10 cellular contexts compared by ENCODE assay signal in the genomic region with DNA sequence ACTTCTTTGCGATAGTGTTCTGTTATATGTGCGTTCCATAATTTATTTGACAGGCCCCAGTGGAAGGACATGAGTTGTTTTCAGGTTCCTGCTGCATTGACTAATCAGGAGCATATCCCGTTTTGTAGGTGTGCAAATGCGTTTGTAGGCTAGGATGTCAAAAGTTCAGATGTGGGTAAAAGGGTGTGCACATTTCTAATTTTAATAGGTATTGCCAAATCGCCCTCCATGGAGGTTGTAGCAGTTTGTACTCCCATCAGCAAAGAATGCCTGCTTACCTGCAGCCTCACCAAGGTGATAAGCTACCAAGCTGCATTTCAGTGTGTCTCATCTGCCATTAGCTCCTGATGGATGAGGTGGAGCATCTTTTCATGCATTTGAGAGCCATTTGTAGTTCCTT. TPM values are rescaled to one million over a fixed set of nuclear protein-coding genes. Genes with fewer than 3 reads are reported as not detected.
DNase-seq lines count a peak whose midpoint lies in the region; ATAC-seq, FAIRE-seq and TF ChIP-seq lines count a peak whose summit lies in the region.
"Had no signal": no experiment of that assay in that cellular context is flagged by ENCODE, and none has a peak within 500 bp of the region (broad histone marks: within the 10 kb centered on the region; RNA-seq: fewer than 3 reads in every experiment).

No MANE protein-coding gene starts in this region.

- TF ChIP-seq POLR2A in GM12891 (IDR thresholded peaks at IDR 0.05; ENCODE audit: low read depth, low read length), result no peak

- H3K36me3 ChIP-seq in CD4-positive, CD25-positive, alpha-beta regulatory T cell (ENCODE audit: control insufficient read depth, insufficient read depth, low read length), result peaks cover 10% of the 10 kb centered on the region
- H3K36me3 ChIP-seq in neutrophil (no peaks in the 10 kb centered on the region), brain microvascular endothelial cell (replicated peaks) (no peaks in the 10 kb centered on the region)

- TF ChIP-seq CTCF in neutrophil (IDR thresholded peaks at IDR 0.05) (no peak), GM13976 (IDR thresholded peaks at IDR 0.05; ENCODE audit: borderline replicate concordance, control extremely low read depth, extremely low read depth, insufficient read depth, missing control alignments) (no peak), brain microvascular endothelial cell (IDR thresholded peaks at IDR 0.05; ENCODE audit: low read depth, low read length, missing control alignments) (no peak)

- H3K9me3 ChIP-seq in CD4-positive, CD25-positive, alpha-beta regulatory T cell (ENCODE audit: control insufficient read depth in 2 of 2, low read length in 2 of 2), result no peaks in the 10 kb centered on the region
- H3K9me3 ChIP-seq in neutrophil, result no peaks in the 10 kb centered on the region

- H3K27ac Mint-ChIP-seq in CD4-positive, CD25-positive, alpha-beta regulatory T cell, result peak overlapping the region; percentile 92 to 99 (median 94)
- peak overlapping the region; percentile 100 for H3K27ac Mint-ChIP-seq in activated naive CD8-positive, alpha-beta T cell treated with anti-CD3 and anti-CD28 coated beads, Interleukin-2, amount 10 ng/mL, durations not matched to agents 7 days and 5 days

- no peak for DNase-seq in CD4-positive, CD25-positive, alpha-beta regulatory T cell
- DNase-seq in GM12891 (ENCODE audit: insufficient read length, low spot score) (no peak), EL (no peak), GM13976 (ENCODE audit: low spot score) (no peak), brain microvascular endothelial cell (no peak), kidney tubule cell (ENCODE audit: low spot score) (no peak)
- no peak for DNase-seq in activated naive CD8-positive, alpha-beta T cell treated with anti-CD3 and anti-CD28 coated beads, Interleukin-2, amount 10 ng/mL, durations not matched to agents 7 days and 5 days
- DNase-seq: NCI-H524 had no signal

- H3K4me1 Mint-ChIP-seq in CD4-positive, CD25-positive, alpha-beta regulatory T cell, result peaks cover 0 to 99% (median 74%) of the 10 kb centered on the region in 4 donors
- H3K4me1 Mint-ChIP-seq in activated naive CD8-positive, alpha-beta T cell treated with anti-CD3 and anti-CD28 coated beads, Interleukin-2, amount 10 ng/mL, durations not matched to agents 7 days and 5 days, result peaks cover 92% of the 10 kb centered on the region

- peaks cover 100% of the 10 kb centered on the region for H3K4me1 ChIP-seq in CD4-positive, CD25-positive, alpha-beta regulatory T cell (ENCODE audit: control insufficient read depth, insufficient read depth, low read length, poor library complexity, severe bottlenecking)
- H3K4me1 ChIP-seq in neutrophil (ENCODE audit: control insufficient read depth in 1 of 2, insufficient read depth in 1 of 2, low read depth in 1 of 2, low read length in 1 of 2), result peaks cover 100% of the 10 kb centered on the region in 2 experiments

- peak overlapping the region; percentile 73 for H3K4me3 ChIP-seq in CD4-positive, CD25-positive, alpha-beta regulatory T cell (ENCODE audit: low read depth, low read length)
- no peak overlapping the region for H3K4me3 ChIP-seq in neutrophil (ENCODE audit: low read depth in 1 of 2, low read length in 1 of 2)
- no peak overlapping the region for H3K4me3 ChIP-seq in brain microvascular endothelial cell (ENCODE audit: low read depth, low read length)

- no peaks in the 10 kb centered on the region for H3K9me3 Mint-ChIP-seq in CD4-positive, CD25-positive, alpha-beta regulatory T cell
- no peaks in the 10 kb centered on the region for H3K9me3 Mint-ChIP-seq in activated naive CD8-positive, alpha-beta T cell treated with anti-CD3 and anti-CD28 coated beads, Interleukin-2, amount 10 ng/mL, durations not matched to agents 7 days and 5 days

- POLR2A ChIA-PET in activated naive CD8-positive, alpha-beta T cell treated with anti-CD3 and anti-CD28 coated beads, Interleukin-2, amount 10 ng/mL, durations not matched to agents 7 days and 5 days (lab: Charles Lee), result interaction anchor here (0.8 to 19.8 kb wide), 7 partner anchors 17 to 120 kb away, joined by 3 to 390 read pairs (median 12); a partner anchor contains a TSS

- H3K36me3 Mint-ChIP-seq in CD4-positive, CD25-positive, alpha-beta regulatory T cell, result peaks cover 21% of the 10 kb centered on the region
- H3K36me3 Mint-ChIP-seq in activated naive CD8-positive, alpha-beta T cell treated with anti-CD3 and anti-CD28 coated beads, Interleukin-2, amount 10 ng/mL, durations not matched to agents 7 days and 5 days, result peaks cover 14% of the 10 kb centered on the region

- peak overlapping the region; percentile 98 for H3K27ac ChIP-seq in CD4-positive, CD25-positive, alpha-beta regulatory T cell (ENCODE audit: insufficient read depth, low read length, poor library complexity, severe bottlenecking)
- H3K27ac ChIP-seq in neutrophil (peak overlapping the region; percentile 95), brain microvascular endothelial cell (no peak overlapping the region)

- H3K27me3 Mint-ChIP-seq in CD4-positive, CD25-positive, alpha-beta regulatory T cell, result peaks cover 4% of the 10 kb centered on the region
- H3K27me3 Mint-ChIP-seq in activated naive CD8-positive, alpha-beta T cell treated with anti-CD3 and anti-CD28 coated beads, Interleukin-2, amount 10 ng/mL, durations not matched to agents 7 days and 5 days, result no peaks in the 10 kb centered on the region

- H3K4me3 Mint-ChIP-seq in CD4-positive, CD25-positive, alpha-beta regulatory T cell, result peak overlapping the region; percentile 71 to 89 (median 88)
- peak overlapping the region; percentile 84 for H3K4me3 Mint-ChIP-seq in activated naive CD8-positive, alpha-beta T cell treated with anti-CD3 and anti-CD28 coated beads, Interleukin-2, amount 10 ng/mL, durations not matched to agents 7 days and 5 days

- no peak for ATAC-seq in CD4-positive, CD25-positive, alpha-beta regulatory T cell (ENCODE audit: low read depth in 2 of 2)
- ATAC-seq in activated naive CD8-positive, alpha-beta T cell treated with anti-CD3 and anti-CD28 coated beads, Interleukin-2, amount 10 ng/mL, durations not matched to agents 7 days and 5 days (ENCODE audit: low read depth), result no peak

- peak; percentile 31 for FAIRE-seq in GM12891 (lab: Jason Lieb, UNC)
- FAIRE-seq: D721Med had no signal

- in situ Hi-C loops in GM13976 (cut with MboI; ENCODE audit: low sequenced_read_pairs, unreplicated experiment) (loop anchor here (10.0 kb wide), 1 partner anchor 122 kb away; no protein-coding TSS in a partner anchor), brain microvascular endothelial cell (cut with HindIII; ENCODE audit: low pct_ligation_motif_present, low sequenced_read_pairs) (no loop called here)

- H3K27me3 ChIP-seq in CD4-positive, CD25-positive, alpha-beta regulatory T cell (ENCODE audit: control insufficient read depth, insufficient read depth, low read length), result no peaks in the 10 kb centered on the region
- H3K27me3 ChIP-seq in neutrophil, result no peaks in the 10 kb centered on the region
- H3K27me3 ChIP-seq in brain microvascular endothelial cell (replicated peaks), result no peaks in the 10 kb centered on the region

TF ChIP-seq in GM12891, 5 proteins besides CTCF, POLR2A, EP300 and RAD21:
- TF ChIP-seq POU2F2 (IDR thresholded peaks at IDR 0.05; ENCODE audit: low read depth, low read length), result no peak
- TF ChIP-seq POLR2AphosphoS5 (IDR thresholded peaks at IDR 0.05; ENCODE audit: low read depth, low read length), result no peak
- TF ChIP-seq TAF1 (IDR thresholded peaks at IDR 0.05; ENCODE audit: low read depth, low read length), result no peak
- TF ChIP-seq SPI1 (IDR thresholded peaks at IDR 0.05; ENCODE audit: low read depth, low read length), result no peak
- TF ChIP-seq PAX5 (IDR thresholded peaks at IDR 0.05; ENCODE audit: insufficient read depth, low read length, severe bottlenecking), result no peak

RNA-seq across cellular contexts. Expression of a gene that starts 36.3 kb away (rescaled TPM):
- 227 TPM for total RNA-seq in CD4-positive, CD25-positive, alpha-beta regulatory T cell
- polyA plus RNA-seq in CD4-positive, CD25-positive, alpha-beta regulatory T cell, result 10 to 100 TPM; 36.3 to 52.1 (median 47.7) TPM
- polyA plus RNA-seq in GM12891 (2012; ENCODE audit: low read depth, missing spikeins), result 47.3 TPM
- total RNA-seq in activated naive CD8-positive, alpha-beta T cell treated with anti-CD3 and anti-CD28 coated beads, Interleukin-2, amount 10 ng/mL, durations not matched to agents 7 days and 5 days, result 100 to 1,000 TPM; 230 to 252 TPM
